Comparison of ENCODE assay signal across 1 cellular context in genomic region chr14:104836171-104836935, GRCh38. TPM values are rescaled to one million over a fixed set of nuclear protein-coding genes. Genes with fewer than 3 reads are reported as not detected.
"Had no signal": no experiment of that assay in that cellular context is flagged by ENCODE, and none has a peak within 500 bp of the region (broad histone marks: within the 10 kb centered on the region; RNA-seq: fewer than 3 reads in every experiment).

No MANE protein-coding gene starts in this region.

RNA-seq across cellular contexts. Expression of gene CEP170B, which starts 28.7 kb away (rescaled TPM):
- polyA plus RNA-seq: immature natural killer cell had no signal
